In genomic region chr3:24780992-24781391, GRCh38 we compare ENCODE assay signal across 3 cellular contexts.
A peak's percentile ranks its signal among the peaks of the same experiment; 100 is the strongest.
TF ChIP-seq lines count a peak whose summit lies in the region.

No MANE protein-coding gene starts in this region.

TF ChIP-seq in A549, 52 proteins besides CTCF, POLR2A, EP300 and RAD21:
- TF ChIP-seq MAFK (IDR thresholded peaks at IDR 0.05; ENCODE audit: partially characterized antibody), result peak; percentile 73
- no peak for TF ChIP-seq RARB (CRISPR knock-in tag; IDR thresholded peaks at IDR 0.05)
- no peak for TF ChIP-seq NPAS2 (CRISPR knock-in tag; IDR thresholded peaks at IDR 0.05; ENCODE audit: borderline replicate concordance)

TF ChIP-seq in IMR-90, 13 proteins besides CTCF, POLR2A, EP300 and RAD21:
- TF ChIP-seq MAFK (IDR thresholded peaks at IDR 0.05; ENCODE audit: low read depth, low read length) (peak; percentile 80), RCOR1 (IDR thresholded peaks at IDR 0.05; ENCODE audit: insufficient replicate concordance, low read length) (no peak), ELK1 (IDR thresholded peaks at IDR 0.05; ENCODE audit: borderline replicate concordance, low read depth, low read length) (no peak), MXI1 (IDR thresholded peaks at IDR 0.05; ENCODE audit: borderline replicate concordance, low read depth, low read length) (no peak)

TF ChIP-seq in K562, 482 proteins besides CTCF, POLR2A, EP300 and RAD21:
- TF ChIP-seq YY1 (IDR thresholded peaks at IDR 0.05; ENCODE audit: borderline replicate concordance in 1 of 3, control insufficient read depth in 1 of 3, extremely low read depth in 1 of 3, insufficient read depth in 3 of 3, insufficient read length in 1 of 3, insufficient replicate concordance in 2 of 3, low read depth in 1 of 3, low read length in 2 of 3) (no peak), SREBF2 (CRISPR knock-in tag; IDR thresholded peaks at IDR 0.05) (no peak), MAFK (IDR thresholded peaks at IDR 0.05; ENCODE audit: low read length) (peak; percentile 51; the same call in 1 of the 2 replicates), ZNF316 (IDR thresholded peaks at IDR 0.05) (peak; percentile 86), BRF1 (IDR thresholded peaks at IDR 0.05; ENCODE audit: borderline replicate concordance, extremely low read depth, insufficient read length) (no peak), C11orf30 (IDR thresholded peaks at IDR 0.05; ENCODE audit: low read depth) (peak; percentile 47; the same call in 1 of the 2 replicates), ZKSCAN3 (CRISPR knock-in tag; IDR thresholded peaks at IDR 0.05) (no peak), MAFF (IDR thresholded peaks at IDR 0.05; ENCODE audit: low read length) (peak; percentile 60), MAFG (tag; conservative IDR thresholded peaks at IDR 0.05) (peak; percentile 59), RFX1 (IDR thresholded peaks at IDR 0.05) (no peak), ZC3H11A (IDR thresholded peaks at IDR 0.05; ENCODE audit: low read depth, low read length) (no peak), TBL1XR1 (IDR thresholded peaks at IDR 0.05; ENCODE audit: low read length in 2 of 2) (no peak), ARNT (IDR thresholded peaks at IDR 0.05) (no peak), E2F3 (CRISPR knock-in tag; IDR thresholded peaks at IDR 0.05) (no peak)
